ENCODE assay signal across 1 cellular context in genomic region chr5:140107312-140108092, GRCh38.
A peak's percentile ranks its signal among the peaks of the same experiment; 100 is the strongest.
TF ChIP-seq lines count a peak whose summit lies in the region.

No MANE protein-coding gene starts in this region.

TF ChIP-seq in A549, 52 proteins besides CTCF, POLR2A, EP300 and RAD21 (continued from another document):
- TF ChIP-seq REST (IDR thresholded peaks at IDR 0.05) (peak; percentile 39), EHF (CRISPR knock-in tag; IDR thresholded peaks at IDR 0.05) (0 out of 2 replicates have a peak, but pooled peaks have one; percentile 49), FOXS1 (CRISPR knock-in tag; IDR thresholded peaks at IDR 0.05) (no peak), TP53 (CRISPR knock-in tag; IDR thresholded peaks at IDR 0.05) (no peak), NR3C1 (IDR thresholded peaks at IDR 0.05) (no peak), ZC3H11A (IDR thresholded peaks at IDR 0.05) (no peak), BHLHE40 (IDR thresholded peaks at IDR 0.05; ENCODE audit: low read depth, low read length) (no peak), SMC3 (IDR thresholded peaks at IDR 0.05) (no peak), FOSB (CRISPR knock-in tag; IDR thresholded peaks at IDR 0.05) (no peak), HOXB5 (CRISPR knock-in tag; IDR thresholded peaks at IDR 0.05) (no peak), HOXB13 (CRISPR knock-in tag; IDR thresholded peaks at IDR 0.05; ENCODE audit: low read depth) (0 out of 2 replicates have a peak, but pooled peaks have one; percentile 34), PHF8 (IDR thresholded peaks at IDR 0.05; ENCODE audit: borderline replicate concordance, low read depth) (peak; percentile 90), CHD2 (IDR thresholded peaks at IDR 0.05; ENCODE audit: low read length, partially characterized antibody) (peak; percentile 29), KDM5A (IDR thresholded peaks at IDR 0.05) (no peak), ZSCAN20 (CRISPR knock-in tag; IDR thresholded peaks at IDR 0.05) (no peak), HDAC2 (IDR thresholded peaks at IDR 0.05) (no peak), RCOR1 (IDR thresholded peaks at IDR 0.05; ENCODE audit: low read depth, low read length) (no peak), USF2 (IDR thresholded peaks at IDR 0.05) (no peak), JUN (IDR thresholded peaks at IDR 0.05) (peak; percentile 83 to 94), RFX5 (IDR thresholded peaks at IDR 0.05) (no peak), RARB (CRISPR knock-in tag; IDR thresholded peaks at IDR 0.05) (no peak), MAFK (IDR thresholded peaks at IDR 0.05; ENCODE audit: partially characterized antibody) (no peak), CEBPB (IDR thresholded peaks at IDR 0.05) (no peak), ATOH8 (CRISPR knock-in tag; IDR thresholded peaks at IDR 0.05; ENCODE audit: low read depth) (no peak), NPAS2 (CRISPR knock-in tag; IDR thresholded peaks at IDR 0.05; ENCODE audit: borderline replicate concordance) (no peak), KDM1A (IDR thresholded peaks at IDR 0.05; ENCODE audit: low read depth) (no peak), EHMT2 (IDR thresholded peaks at IDR 0.05; ENCODE audit: low read depth) (no peak), HES2 (IDR thresholded peaks at IDR 0.05) (no peak), TFCP2L1 (CRISPR knock-in tag; IDR thresholded peaks at IDR 0.05) (peak; percentile 84), GATA3 (IDR thresholded peaks at IDR 0.05; ENCODE audit: borderline replicate concordance) (no peak)
- TF ChIP-seq, protein P1, sequence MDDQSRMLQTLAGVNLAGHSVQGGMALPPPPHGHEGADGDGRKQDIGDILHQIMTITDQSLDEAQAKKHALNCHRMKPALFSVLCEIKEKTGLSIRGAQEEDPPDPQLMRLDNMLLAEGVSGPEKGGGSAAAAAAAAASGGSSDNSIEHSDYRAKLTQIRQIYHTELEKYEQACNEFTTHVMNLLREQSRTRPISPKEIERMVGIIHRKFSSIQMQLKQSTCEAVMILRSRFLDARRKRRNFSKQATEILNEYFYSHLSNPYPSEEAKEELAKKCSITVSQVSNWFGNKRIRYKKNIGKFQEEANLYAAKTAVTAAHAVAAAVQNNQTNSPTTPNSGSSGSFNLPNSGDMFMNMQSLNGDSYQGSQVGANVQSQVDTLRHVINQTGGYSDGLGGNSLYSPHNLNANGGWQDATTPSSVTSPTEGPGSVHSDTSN (IDR thresholded peaks at IDR 0.05): no peak
- TF ChIP-seq, protein P2, sequence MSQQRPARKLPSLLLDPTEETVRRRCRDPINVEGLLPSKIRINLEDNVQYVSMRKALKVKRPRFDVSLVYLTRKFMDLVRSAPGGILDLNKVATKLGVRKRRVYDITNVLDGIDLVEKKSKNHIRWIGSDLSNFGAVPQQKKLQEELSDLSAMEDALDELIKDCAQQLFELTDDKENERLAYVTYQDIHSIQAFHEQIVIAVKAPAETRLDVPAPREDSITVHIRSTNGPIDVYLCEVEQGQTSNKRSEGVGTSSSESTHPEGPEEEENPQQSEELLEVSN (IDR thresholded peaks at IDR 0.05; ENCODE audit: borderline replicate concordance, low read depth): peak; percentile 83
- TF ChIP-seq, protein P3, sequence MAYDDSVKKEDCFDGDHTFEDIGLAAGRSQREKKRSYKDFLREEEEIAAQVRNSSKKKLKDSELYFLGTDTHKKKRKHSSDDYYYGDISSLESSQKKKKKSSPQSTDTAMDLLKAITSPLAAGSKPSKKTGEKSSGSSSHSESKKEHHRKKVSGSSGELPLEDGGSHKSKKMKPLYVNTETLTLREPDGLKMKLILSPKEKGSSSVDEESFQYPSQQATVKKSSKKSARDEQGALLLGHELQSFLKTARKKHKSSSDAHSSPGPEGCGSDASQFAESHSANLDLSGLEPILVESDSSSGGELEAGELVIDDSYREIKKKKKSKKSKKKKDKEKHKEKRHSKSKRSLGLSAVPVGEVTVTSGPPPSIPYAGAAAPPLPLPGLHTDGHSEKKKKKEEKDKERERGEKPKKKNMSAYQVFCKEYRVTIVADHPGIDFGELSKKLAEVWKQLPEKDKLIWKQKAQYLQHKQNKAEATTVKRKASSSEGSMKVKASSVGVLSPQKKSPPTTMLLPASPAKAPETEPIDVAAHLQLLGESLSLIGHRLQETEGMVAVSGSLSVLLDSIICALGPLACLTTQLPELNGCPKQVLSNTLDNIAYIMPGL (CRISPR knock-in tag; IDR thresholded peaks at IDR 0.05; ENCODE audit: borderline replicate concordance): peak; percentile 72; the same call in 1 of the 2 replicates
